In the genomic region with DNA sequence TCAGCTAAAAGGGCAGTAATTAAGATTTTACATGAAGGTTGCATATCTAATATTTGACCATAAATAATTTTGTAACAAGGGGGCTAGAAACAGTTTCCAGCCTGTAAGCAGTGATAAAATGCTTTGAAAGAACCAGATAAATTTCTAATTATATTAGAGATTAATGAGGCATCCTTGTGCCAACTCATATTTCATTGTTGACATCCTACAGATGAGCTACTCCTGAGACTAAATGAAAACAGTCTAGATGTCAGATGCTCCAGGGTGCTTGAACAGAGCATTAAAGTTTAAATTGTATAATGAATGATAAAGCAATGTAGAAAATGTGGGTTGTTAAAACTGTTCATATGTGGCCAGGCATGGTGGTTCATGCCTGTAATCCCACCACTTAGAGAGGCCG, we compare ENCODE assay signal across 10 cellular contexts.
"Had no signal": no experiment of that assay in that cellular context is flagged by ENCODE, and none has a peak within 500 bp of the region (broad histone marks: within the 10 kb centered on the region; RNA-seq: fewer than 3 reads in every experiment).

No MANE protein-coding gene starts in this region.

- ATAC-seq: GM23338, HCT116 had no signal

- H2AFZ ChIP-seq: GM23248, GM23338 had no signal

- H3K9me3 ChIP-seq: HAP-1 had no signal

- H3K27ac ChIP-seq: GM23248 had no signal

- DNase-seq: GM23248, GOT3, H7, H9, HFFc6 had no signal

- H3K9ac ChIP-seq: GM23248 had no signal

- H3K4me3 ChIP-seq: GM23248, GM23338, HAP-1 had no signal

- H3K36me3 ChIP-seq: HAP-1 had no signal

- H3K4me2 ChIP-seq: GM23338 had no signal

- H3K4me1 ChIP-seq: HAP-1 had no signal

- FAIRE-seq: H1, H54 had no signal
